ENCODE assay signal across 8 cellular contexts in the genomic region with DNA sequence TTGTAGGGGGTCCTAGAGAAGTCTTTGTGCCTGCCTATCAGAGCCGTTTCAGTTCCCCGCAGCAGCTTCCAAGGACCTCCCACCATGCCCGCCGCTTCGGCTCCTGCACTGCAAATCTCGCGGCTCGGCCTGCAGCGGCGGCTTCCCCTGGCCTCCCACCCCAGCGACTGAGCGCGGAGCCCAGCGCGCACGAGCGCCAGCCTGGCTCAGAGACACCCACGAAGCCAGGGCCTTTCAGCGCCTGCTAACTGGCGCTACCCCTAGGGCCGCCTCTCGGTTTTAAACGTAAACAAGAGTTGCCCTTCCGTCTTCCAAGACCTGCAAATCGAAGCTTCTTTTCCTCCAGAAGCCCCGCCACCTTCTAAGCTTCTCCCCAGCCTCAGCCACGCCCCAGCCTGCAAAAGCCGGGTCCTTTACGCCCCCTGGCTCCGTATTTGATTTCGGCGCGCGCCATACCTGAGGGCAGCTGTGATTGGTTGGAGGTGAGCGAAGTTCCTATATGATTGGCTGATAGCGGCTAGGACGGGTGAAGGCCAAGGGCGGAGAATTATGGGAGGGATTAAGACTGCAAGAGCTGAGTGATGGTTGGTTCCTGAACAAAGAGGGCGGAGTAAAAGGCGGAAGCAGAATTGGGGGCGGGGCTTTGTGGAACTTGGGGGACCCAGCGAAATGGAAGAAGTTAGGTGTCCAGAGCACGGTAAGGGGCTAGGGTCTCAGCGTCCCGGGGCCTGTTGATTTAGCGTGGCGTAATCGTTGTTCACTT. TPM values are rescaled to one million over a fixed set of nuclear protein-coding genes. Genes with fewer than 3 reads are reported as not detected.
DNase-seq lines count a peak whose midpoint lies in the region; ATAC-seq and TF ChIP-seq lines count a peak whose summit lies in the region.

A gene (plus strand): TSS at position 649 of the 763 bp plus-strand sequence. CDS start 21 bp downstream, at position 670.

- peak within 1 kb of the TSS; percentile 75 for H3K27ac ChIP-seq in CD4-positive, alpha-beta memory T cell (ENCODE audit: low read depth, low read length)
- H3K27ac ChIP-seq in lower lobe of right lung: peak within 1 kb of the TSS; percentile 79

- ATAC-seq in GM19455 (IDR thresholded peaks at IDR 0.05; ENCODE audit: unreplicated experiment) (peak; percentile 93), lower lobe of right lung (peak; percentile 99 to 100)

- POLR2A ChIA-PET in CD4-positive, alpha-beta memory T cell (lab: Charles Lee; ENCODE audit: partially characterized antibody): interaction anchor here (0.6 to 5.7 kb wide), 55 partner anchors 8 to 908 kb away, joined by 3 to 58 read pairs (median 4); a partner anchor contains a TSS
- POLR2A ChIA-PET in activated CD4-positive, alpha-beta memory T cell treated with anti-CD3 and anti-CD28 coated beads for 36 hours (lab: Charles Lee): interaction anchor here (0.7 to 5.4 kb wide), 35 partner anchors 10 to 596 kb away, joined by 3 to 94 read pairs (median 6); a partner anchor contains a TSS

- no peak within 1 kb of the TSS for H3K4me3 Mint-ChIP-seq in CD4-positive, alpha-beta memory T cell
- H3K4me3 Mint-ChIP-seq in activated CD4-positive, alpha-beta memory T cell treated with anti-CD3 and anti-CD28 coated beads for 36 hours: no peak within 1 kb of the TSS

- no peaks in the 10 kb centered on the region for H3K36me3 ChIP-seq in CD4-positive, alpha-beta memory T cell (ENCODE audit: insufficient read depth, low read length)
- no peaks in the 10 kb centered on the region for H3K36me3 ChIP-seq in lower lobe of right lung

- DNase-seq in CD4-positive, alpha-beta memory T cell: peak; percentile 97 to 99 (median 98)
- DNase-seq in HK-2 (ENCODE audit: unreplicated experiment): peak; percentile 98
- DNase-seq in NCI-H82 treated with DMSO at 0.1 percent for 48 hours (lab: John Stamatoyannopoulos, UW; ENCODE audit: unreplicated experiment): peak; percentile 99
- peak; percentile 98 for DNase-seq in activated CD4-positive, alpha-beta memory T cell treated with anti-CD3 and anti-CD28 coated beads for 36 hours
- peak; percentile 93 for DNase-seq in effector CD4-positive, alpha-beta T cell
- DNase-seq in lower lobe of right lung: peak; percentile 89
- peak; percentile 85 to 90 (median 88) for DNase-seq in stimulated activated CD4-positive, alpha-beta T cell treated with anti-CD3 and anti-CD28 coated beads, TNF-alpha, amount 100 ng/mL, for 1 hour (ENCODE audit: low read depth in 3 of 3, low spot score in 1 of 3)

- peak within 1 kb of the TSS; percentile 77 to 85 for H3K4me3 ChIP-seq in CD4-positive, alpha-beta memory T cell (ENCODE audit: low read length in 2 of 2)
- H3K4me3 ChIP-seq in lower lobe of right lung: peak within 1 kb of the TSS; percentile 85

- no peaks in the 10 kb centered on the region for H3K9me3 ChIP-seq in CD4-positive, alpha-beta memory T cell (ENCODE audit: control insufficient read depth in 1 of 2, low read length in 2 of 2)
- H3K9me3 ChIP-seq in lower lobe of right lung: no peaks in the 10 kb centered on the region

- peaks cover 40% of the 10 kb centered on the region for H3K4me1 ChIP-seq in CD4-positive, alpha-beta memory T cell (ENCODE audit: insufficient read depth, low read length)
- H3K4me1 ChIP-seq in lower lobe of right lung: peaks cover 16% of the 10 kb centered on the region

- intact Hi-C loops in CD4-positive, alpha-beta memory T cell (cut with micrococcal nuclease): loop anchor here (1.0 to 10.0 kb wide), 11 partner anchors 63 to 923 kb away; a partner anchor contains a TSS
- intact Hi-C loops in activated CD4-positive, alpha-beta memory T cell treated with anti-CD3 and anti-CD28 coated beads for 36 hours (cut with micrococcal nuclease): loop anchor here (1.0 to 5.0 kb wide), 15 partner anchors 17 to 683 kb away; a partner anchor contains a TSS
- intact Hi-C loops in lower lobe of right lung (cut with DNase I): loop anchor here (5.0 kb wide), 1 partner anchor 323 kb away; no protein-coding TSS in a partner anchor

- H3K36me3 Mint-ChIP-seq in CD4-positive, alpha-beta memory T cell: peaks cover 10 to 14% of the 10 kb centered on the region in 2 donors
- H3K36me3 Mint-ChIP-seq in activated CD4-positive, alpha-beta memory T cell treated with anti-CD3 and anti-CD28 coated beads for 36 hours: peaks cover 31% of the 10 kb centered on the region

- CTCF ChIA-PET in CD4-positive, alpha-beta memory T cell (lab: Charles Lee; ENCODE audit: partially characterized antibody): interaction anchor here (0.7 to 12.8 kb wide), 18 partner anchors 9 to 485 kb away, joined by 3 to 160 read pairs (median 4); no protein-coding TSS in a partner anchor
- CTCF ChIA-PET in activated CD4-positive, alpha-beta memory T cell treated with anti-CD3 and anti-CD28 coated beads for 36 hours (lab: Charles Lee): interaction anchor here (0.6 to 3.5 kb wide), 21 partner anchors 8 to 921 kb away, joined by 3 to 20 read pairs (median 4); a partner anchor contains a TSS

- H3K4me1 Mint-ChIP-seq in CD4-positive, alpha-beta memory T cell: peaks cover 23 to 46% (median 29%) of the 10 kb centered on the region in 4 donors
- peaks cover 40% of the 10 kb centered on the region for H3K4me1 Mint-ChIP-seq in activated CD4-positive, alpha-beta memory T cell treated with anti-CD3 and anti-CD28 coated beads for 36 hours (ENCODE audit: low read depth)

- no peaks in the 10 kb centered on the region for H3K27me3 ChIP-seq in CD4-positive, alpha-beta memory T cell (ENCODE audit: insufficient read depth, low read length)
- H3K27me3 ChIP-seq in lower lobe of right lung (ENCODE audit: low read depth): no peaks in the 10 kb centered on the region

- no peaks in the 10 kb centered on the region for H3K27me3 Mint-ChIP-seq in CD4-positive, alpha-beta memory T cell
- no peaks in the 10 kb centered on the region for H3K27me3 Mint-ChIP-seq in activated CD4-positive, alpha-beta memory T cell treated with anti-CD3 and anti-CD28 coated beads for 36 hours

- TF ChIP-seq CTCF in lower lobe of right lung (IDR thresholded peaks at IDR 0.05): peak; percentile 14

- peak within 1 kb of the TSS in 2 of 7 donors; percentile 81 to 84 for H3K27ac Mint-ChIP-seq in CD4-positive, alpha-beta memory T cell
- no peak within 1 kb of the TSS for H3K27ac Mint-ChIP-seq in activated CD4-positive, alpha-beta memory T cell treated with anti-CD3 and anti-CD28 coated beads for 36 hours

- H3K9me3 Mint-ChIP-seq in CD4-positive, alpha-beta memory T cell: no peaks in the 10 kb centered on the region
- no peaks in the 10 kb centered on the region for H3K9me3 Mint-ChIP-seq in activated CD4-positive, alpha-beta memory T cell treated with anti-CD3 and anti-CD28 coated beads for 36 hours

RNA-seq across cellular contexts. Expression of the gene that starts here (rescaled TPM):
- 10 to 100 TPM; 26.4 to 29.5 TPM for total RNA-seq in CD4-positive, alpha-beta memory T cell
- polyA plus RNA-seq in CD4-positive, alpha-beta memory T cell: 10 to 100 TPM in 1 of 2 donors, 1 to 10 TPM in 1; 5.7 to 14.1 TPM
- 100 to 1,000 TPM; 102 to 104 TPM for total RNA-seq in activated CD4-positive, alpha-beta memory T cell treated with anti-CD3 and anti-CD28 coated beads for 36 hours
- 18.0 TPM for total RNA-seq in lower lobe of right lung

Comparison
In these comparisons a context has a peak if more than half of its experiments do, and no peak if none do; other contexts are left out.
1. Peak in every context shown above with its lines: DNase-seq, ATAC-seq, H3K4me3 ChIP-seq and H3K27ac ChIP-seq.